ENCODE assay signal across 10 cellular contexts in genomic region chr7:135253851-135254815, GRCh38. TPM values are rescaled to one million over a fixed set of nuclear protein-coding genes. Genes with fewer than 3 reads are reported as not detected.
DNase-seq lines count a peak whose midpoint lies in the region; ATAC-seq, FAIRE-seq and TF ChIP-seq lines count a peak whose summit lies in the region.
"Had no signal": no experiment of that assay in that cellular context is flagged by ENCODE, and none has a peak within 500 bp of the region (broad histone marks: within the 10 kb centered on the region; RNA-seq: fewer than 3 reads in every experiment).

No MANE protein-coding gene starts in this region.

- H4K8ac ChIP-seq in IMR-90 (ENCODE audit: low read depth in 2 of 2, low read length in 2 of 2) = peak overlapping the region; percentile 73 to 91

- H3K79me1 ChIP-seq in IMR-90 (ENCODE audit: low read depth in 1 of 2, low read length in 2 of 2) = no peaks in the 10 kb centered on the region

- dilution Hi-C loops in IMR-90 (cut with HindIII; ENCODE audit: low sequenced_read_pairs, unreplicated experiment) = no loop called here

- H2BK5ac ChIP-seq in IMR-90 (ENCODE audit: low read depth, low read length, poor library complexity, severe bottlenecking) = peak overlapping the region; percentile 68

- CTCF ChIA-PET in IMR-90 (lab: Yijun Ruan, JAX) = interaction anchor here (0.5 to 1.1 kb wide), 2 partner anchors 15 to 123 kb away, joined by 3 read pairs; no protein-coding TSS in a partner anchor

- no peaks in the 10 kb centered on the region for H3K9me2 ChIP-seq in hepatocyte (replicated peaks; ENCODE audit: insufficient read depth)

- H3K4me3 ChIP-seq in AG09309 (ENCODE audit: control insufficient read depth, low read depth, low read length) (no peak overlapping the region), IMR-90 (ENCODE audit: insufficient read depth, low read depth, low read length) (no peak overlapping the region), astrocyte (ENCODE audit: insufficient read depth, low read depth, low read length) (no peak overlapping the region), hepatocyte (no peak overlapping the region)
- H3K4me3 ChIP-seq: GM12878 had no signal

- peak overlapping the region; percentile 73 for H2AK9ac ChIP-seq in IMR-90 (replicated peaks; ENCODE audit: low read depth, low read length, poor library complexity)

- 0% methylated on average over 1 of the region's 9 CpGs; no CpG with 5 or more reads in 1 of the 2 experiments for WGBS in IMR-90 (ENCODE audit: extremely low coverage in 2 of 2, insufficient read length in 1 of 2), 2 experiments
- WGBS in hepatocyte (ENCODE audit: low lambda C conversion rate, missing lambda C conversion rate) = 75% methylated on average over 9 of the region's 9 CpGs

- peak overlapping the region; percentile 89 for H3K27ac Mint-ChIP-seq in astrocyte (ENCODE audit: unreplicated experiment)
- H3K27ac Mint-ChIP-seq: activated naive CD8-positive, alpha-beta T cell had no signal

- H3K27ac ChIP-seq in IMR-90 (ENCODE audit: insufficient read depth, low read length) (peak overlapping the region; percentile 62), astrocyte (ENCODE audit: low read depth, low read length) (peak overlapping the region; percentile 44), hepatocyte (peak overlapping the region; percentile 49)

- H4K20me1 ChIP-seq in IMR-90 (ENCODE audit: insufficient read depth, low read length) (no peaks in the 10 kb centered on the region), astrocyte (ENCODE audit: insufficient read depth, low read length) (no peaks in the 10 kb centered on the region), hepatocyte (ENCODE audit: insufficient read depth, poor library complexity, severe bottlenecking) (no peaks in the 10 kb centered on the region)

- FAIRE-seq in astrocyte (lab: Jason Lieb, UNC) = no peak
- FAIRE-seq: GM12878 had no signal

- no peak for TF ChIP-seq POLR2A in IMR-90 (IDR thresholded peaks at IDR 0.05; ENCODE audit: low read depth, low read length)

- peak overlapping the region; percentile 66 for H2BK20ac ChIP-seq in IMR-90 (ENCODE audit: low read depth, low read length)

- peak overlapping the region; percentile 87 for H3K4ac ChIP-seq in IMR-90 (ENCODE audit: low read depth, low read length)

- in situ Hi-C loops in IMR-90 (cut with MboI; ENCODE audit: low sequenced_read_pairs) = loop anchor here (25.0 kb wide), 1 partner anchor 758 kb away; no protein-coding TSS in a partner anchor

- H2BK15ac ChIP-seq in IMR-90 (ENCODE audit: low read depth, low read length) = peak overlapping the region; percentile 91; the same call in 1 of the 3 replicates

- no peaks in the 10 kb centered on the region for H3K27me3 Mint-ChIP-seq in astrocyte (ENCODE audit: low read depth, unreplicated experiment)
- H3K27me3 Mint-ChIP-seq: activated naive CD8-positive, alpha-beta T cell had no signal

- peak overlapping the region; percentile 63 for H4K91ac ChIP-seq in IMR-90 (ENCODE audit: insufficient read depth, low read depth, low read length)

- H3K9me3 ChIP-seq in IMR-90 (ENCODE audit: control insufficient read depth, insufficient read depth, low read length) = no peaks in the 10 kb centered on the region
- no peaks in the 10 kb centered on the region for H3K9me3 ChIP-seq in astrocyte (ENCODE audit: insufficient read depth, low read depth, low read length)
- H3K9me3 ChIP-seq in hepatocyte (ENCODE audit: low read depth) = no peaks in the 10 kb centered on the region

- H3K79me2 ChIP-seq in astrocyte (ENCODE audit: insufficient read depth, low read length) (no peaks in the 10 kb centered on the region), hepatocyte (no peaks in the 10 kb centered on the region)

- H3K18ac ChIP-seq in IMR-90 (ENCODE audit: low read depth, low read length) = peak overlapping the region; percentile 47

- H3K4me1 ChIP-seq in IMR-90 (ENCODE audit: control insufficient read depth, insufficient read depth, low read length) = peaks cover 10% of the 10 kb centered on the region
- H3K4me1 ChIP-seq in astrocyte (ENCODE audit: insufficient read depth, low read length) = peaks cover 15% of the 10 kb centered on the region
- peaks cover 7% of the 10 kb centered on the region for H3K4me1 ChIP-seq in hepatocyte (ENCODE audit: insufficient read depth)

- POLR2A ChIA-PET in IMR-90 (lab: Charles Lee; ENCODE audit: unreplicated experiment) = no interaction called here

- H3K36me3 ChIP-seq in IMR-90 (ENCODE audit: control insufficient read depth, insufficient read depth, low read length) = no peaks in the 10 kb centered on the region
- no peaks in the 10 kb centered on the region for H3K36me3 ChIP-seq in astrocyte (ENCODE audit: insufficient read depth, low read length)
- no peaks in the 10 kb centered on the region for H3K36me3 ChIP-seq in hepatocyte (replicated peaks; ENCODE audit: insufficient read depth, low read depth)

- H3K4me1 Mint-ChIP-seq in astrocyte (ENCODE audit: low read depth, unreplicated experiment) = peaks cover 25% of the 10 kb centered on the region

- H3K4me2 ChIP-seq in IMR-90 (ENCODE audit: low read depth, low read length) = peak overlapping the region; percentile 40
- peak overlapping the region; percentile 68 for H3K4me2 ChIP-seq in astrocyte (ENCODE audit: low read length)
- no peak overlapping the region for H3K4me2 ChIP-seq in hepatocyte

- H3K9me3 Mint-ChIP-seq in astrocyte (ENCODE audit: unreplicated experiment) = no peaks in the 10 kb centered on the region

- H2AFZ ChIP-seq in IMR-90 (replicated peaks; ENCODE audit: low read length, poor library complexity) = peak overlapping the region; percentile 86
- peak overlapping the region; percentile 61 for H2AFZ ChIP-seq in astrocyte (ENCODE audit: low read depth, low read length)
- H2AFZ ChIP-seq in hepatocyte = no peak overlapping the region

- no peaks in the 10 kb centered on the region for H3K36me3 Mint-ChIP-seq in astrocyte (ENCODE audit: low read depth, unreplicated experiment)
- H3K36me3 Mint-ChIP-seq: activated naive CD8-positive, alpha-beta T cell had no signal

- TF ChIP-seq RAD21 in IMR-90 (IDR thresholded peaks at IDR 0.05; ENCODE audit: low read length) = no peak

- peak overlapping the region; percentile 41; the same call in 1 of the 2 replicates for H2AK5ac ChIP-seq in IMR-90 (ENCODE audit: low read depth, low read length)

- no TSS peak for BruUV-seq in IMR-90 (replicated peaks; lab: Mats Ljungman, UMichigan)

- H3K9me1 ChIP-seq in IMR-90 (ENCODE audit: insufficient read depth, low read length) = peaks cover 8% of the 10 kb centered on the region

- H3K9ac ChIP-seq in IMR-90 (ENCODE audit: low read depth, low read length) = peak overlapping the region; percentile 37
- peak overlapping the region; percentile 19 for H3K9ac ChIP-seq in astrocyte (ENCODE audit: low read length)

- peak; percentile 25 for DNase-seq in AG09309 (ENCODE audit: low read depth)
- DNase-seq in IMR-90 = peak; percentile 76
- peak; percentile 68 for DNase-seq in astrocyte (ENCODE audit: low read depth)
- peak; percentile 32 for DNase-seq in hepatocyte (ENCODE audit: low spot score)
- peak; percentile 6 for DNase-seq in smooth muscle cell of the brain vasculature (ENCODE audit: low read depth, low spot score)
- no peak for DNase-seq in NCI-H524 treated with DMSO at 0.1 percent for 48 hours (lab: John Stamatoyannopoulos, UW)

- peak overlapping the region; percentile 74 for H3K23ac ChIP-seq in IMR-90 (ENCODE audit: low read depth, low read length)

- H3K4me3 Mint-ChIP-seq in astrocyte (ENCODE audit: unreplicated experiment) = no peak overlapping the region
- H3K4me3 Mint-ChIP-seq: activated naive CD8-positive, alpha-beta T cell had no signal

- no peak for TF ChIP-seq CTCF in AG09309 (IDR thresholded peaks at IDR 0.05; ENCODE audit: control insufficient read depth, insufficient read depth, low read depth, low read length, missing control alignments)
- TF ChIP-seq CTCF in IMR-90 (conservative IDR thresholded peaks at IDR 0.05; ENCODE audit: low read depth, low read length) = no peak
- TF ChIP-seq CTCF in astrocyte (IDR thresholded peaks at IDR 0.05; ENCODE audit: insufficient read depth, low read depth, low read length) = no peak
- no peak for TF ChIP-seq CTCF in hepatocyte (IDR thresholded peaks at IDR 0.05; ENCODE audit: poor library complexity)

- H3K14ac ChIP-seq in IMR-90 (replicated peaks; ENCODE audit: low read depth, low read length) = peak overlapping the region; percentile 95

- H4K5ac ChIP-seq in IMR-90 (ENCODE audit: low read depth, low read length) = peak overlapping the region; percentile 74

- intact Hi-C loops in IMR-90 (cut with micrococcal nuclease) = no loop called here

- ATAC-seq in IMR-90 (ENCODE audit: low read depth) (peak; percentile 92), HG02885 (IDR thresholded peaks at IDR 0.05; ENCODE audit: poor library complexity, unreplicated experiment) (no peak), HG03280 (IDR thresholded peaks at IDR 0.05; ENCODE audit: unreplicated experiment) (no peak)
- ATAC-seq: GM12878 had no signal

- H3K56ac ChIP-seq in IMR-90 (ENCODE audit: extremely low read depth, insufficient read depth, low read length) = peak overlapping the region; percentile 19; the same call in 1 of the 2 replicates

- H2BK120ac ChIP-seq in IMR-90 (ENCODE audit: low read depth, low read length) = peak overlapping the region; percentile 92

- H3K27me3 ChIP-seq in IMR-90 (ENCODE audit: control insufficient read depth, insufficient read depth, low read length) (no peaks in the 10 kb centered on the region), astrocyte (ENCODE audit: insufficient read depth, low read length) (no peaks in the 10 kb centered on the region), hepatocyte (no peaks in the 10 kb centered on the region)

TF ChIP-seq in IMR-90, 13 proteins besides CTCF, POLR2A, EP300 and RAD21:
- TF ChIP-seq FOS (IDR thresholded peaks at IDR 0.05; ENCODE audit: low read depth, low read length) (no peak), MAZ (IDR thresholded peaks at IDR 0.05; ENCODE audit: borderline replicate concordance, low read depth, low read length) (no peak), CHD1 (IDR thresholded peaks at IDR 0.05; ENCODE audit: low read depth, low read length) (no peak), NFE2L2 (IDR thresholded peaks at IDR 0.05; ENCODE audit: low read depth, low read length) (peak; percentile 57; the same call in 1 of the 2 replicates), MXI1 (IDR thresholded peaks at IDR 0.05; ENCODE audit: borderline replicate concordance, low read depth, low read length) (no peak)

RNA-seq across cellular contexts. Expression of gene STRA8, which starts 20.5 kb away (rescaled TPM):
- total RNA-seq in IMR-90 (2012; rRNA removed) = not detected in 2 replicates
- not detected in 2 replicates for polyA plus RNA-seq in IMR-90 (2012; rRNA removed)
- not detected in 2 replicates for polyA plus RNA-seq in IMR-90 (2012; cell fraction: cytosol; rRNA removed)
- not detected in 2 replicates for polyA plus RNA-seq in IMR-90 (2012; cell fraction: nucleus; rRNA removed; ENCODE audit: low replicate concordance)
- total RNA-seq in astrocyte = not detected in 2 replicates
- not detected in 2 replicates for total RNA-seq in hepatocyte
- polyA plus RNA-seq in hepatocyte = not detected in 2 replicates
- total RNA-seq: GM12878 had no signal

RNA-seq across cellular contexts. Expression of gene WDR91, which starts 42.8 kb away (rescaled TPM):
- total RNA-seq in IMR-90 (2012; rRNA removed) = 5.2 and 6.4 TPM in 2 replicates
- 10.3 and 10.6 TPM in 2 replicates for polyA plus RNA-seq in IMR-90 (2012; rRNA removed)
- 4.0 and 5.4 TPM in 2 replicates for polyA plus RNA-seq in IMR-90 (2012; cell fraction: cytosol; rRNA removed)
- polyA plus RNA-seq in IMR-90 (2012; cell fraction: nucleus; rRNA removed; ENCODE audit: low replicate concordance) = 33.6 and 39.3 TPM in 2 replicates
- 5.5 and 6.6 TPM in 2 replicates for total RNA-seq in astrocyte
- total RNA-seq in hepatocyte = 7.3 and 8.0 TPM in 2 replicates
- polyA plus RNA-seq in hepatocyte = 8.2 and 8.5 TPM in 2 replicates
